In the genomic region with DNA sequence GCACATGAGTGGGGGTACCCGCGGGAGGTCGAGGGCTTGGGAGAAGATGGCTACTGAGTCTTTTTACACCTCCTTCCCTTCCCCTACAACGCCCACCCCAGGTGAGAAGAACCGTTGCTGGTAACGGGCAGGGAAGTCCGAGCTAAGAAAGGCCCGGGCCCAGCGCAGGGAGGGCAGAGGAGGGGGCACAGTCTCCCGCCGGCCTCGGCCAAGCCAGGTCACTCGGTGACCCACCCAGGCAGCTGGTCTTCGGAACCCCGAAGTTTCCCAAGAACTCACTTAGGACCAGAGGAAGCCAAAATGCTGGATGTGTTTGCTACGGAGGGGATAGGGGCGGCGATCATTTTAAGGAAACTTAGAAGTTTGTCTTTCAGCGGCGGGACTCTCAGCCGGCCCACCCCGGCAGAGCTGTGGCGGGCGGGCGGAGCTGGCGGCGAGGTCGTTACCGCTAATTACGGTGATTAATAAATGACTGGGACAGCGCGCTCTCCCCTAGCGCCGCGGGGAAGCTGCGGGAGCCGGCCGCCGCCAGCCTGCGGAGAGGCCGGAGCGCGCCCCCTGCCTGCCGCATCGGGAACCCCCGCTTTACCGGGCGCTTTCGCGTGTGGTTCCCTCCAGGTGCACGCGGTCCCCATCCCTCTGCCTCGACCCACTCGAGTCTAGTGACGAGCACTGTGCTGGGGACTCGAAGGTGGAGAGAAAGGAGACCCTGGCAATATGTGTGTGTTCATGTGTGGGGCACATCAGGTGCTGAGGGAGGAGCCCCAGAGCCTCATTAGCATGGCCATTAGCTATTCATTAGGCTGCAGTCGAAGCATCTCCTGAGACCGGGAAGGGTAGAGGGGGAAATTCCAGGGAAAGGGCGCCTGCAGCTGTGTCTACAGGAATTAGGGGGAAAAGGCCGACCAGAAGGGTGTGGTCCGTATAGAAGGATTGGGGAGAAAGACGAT, we compare ENCODE assay signal across 7 cellular contexts. TPM values are rescaled to one million over a fixed set of nuclear protein-coding genes. Genes with fewer than 3 reads are reported as not detected.
A peak's percentile ranks its signal among the peaks of the same experiment; 100 is the strongest.
DNase-seq lines count a peak whose midpoint lies in the region; ATAC-seq and TF ChIP-seq lines count a peak whose summit lies in the region.

No MANE protein-coding gene starts in this region.

- no peak overlapping the region for H3K27ac Mint-ChIP-seq in activated T-cell treated with anti-CD3 and anti-CD28 coated beads, Interleukin-2, amount 50 U/mL, for 24 hours
- no peak overlapping the region for H3K27ac Mint-ChIP-seq in neural progenitor cell

- no peaks in the 10 kb centered on the region for H3K9me2 ChIP-seq in MM.1S (replicated peaks; ENCODE audit: insufficient read depth, low read length)

- peak overlapping the region; percentile 37 for H3K4me3 Mint-ChIP-seq in activated T-cell treated with anti-CD3 and anti-CD28 coated beads, Interleukin-2, amount 50 U/mL, for 24 hours
- peak overlapping the region; percentile 81 for H3K4me3 Mint-ChIP-seq in neural progenitor cell

- peaks cover 50% of the 10 kb centered on the region for H3K4me1 Mint-ChIP-seq in activated T-cell treated with anti-CD3 and anti-CD28 coated beads, Interleukin-2, amount 50 U/mL, for 24 hours (ENCODE audit: low read depth)
- H3K4me1 Mint-ChIP-seq in neural progenitor cell: peaks cover 57% of the 10 kb centered on the region

- no peaks in the 10 kb centered on the region for H3K9me3 ChIP-seq in MM.1S (replicated peaks; ENCODE audit: insufficient read depth, low read length)
- no peaks in the 10 kb centered on the region for H3K9me3 ChIP-seq in fibroblast of lung (ENCODE audit: control insufficient read depth, insufficient read depth, low read depth, low read length)
- H3K9me3 ChIP-seq in neural progenitor cell (ENCODE audit: low read depth): no peaks in the 10 kb centered on the region

- no peaks in the 10 kb centered on the region for H4K20me1 ChIP-seq in MM.1S (ENCODE audit: insufficient read depth, low read length)
- no peaks in the 10 kb centered on the region for H4K20me1 ChIP-seq in fibroblast of lung (ENCODE audit: control insufficient read depth, extremely low read depth, insufficient read depth, low read length)
- peaks cover 34% of the 10 kb centered on the region for H4K20me1 ChIP-seq in neural progenitor cell (ENCODE audit: low read depth)

- no peaks in the 10 kb centered on the region for H3K36me3 Mint-ChIP-seq in activated T-cell treated with anti-CD3 and anti-CD28 coated beads, Interleukin-2, amount 50 U/mL, for 24 hours (ENCODE audit: low read depth)
- H3K36me3 Mint-ChIP-seq in neural progenitor cell: no peaks in the 10 kb centered on the region

- peaks cover 98% of the 10 kb centered on the region for H3K27me3 Mint-ChIP-seq in activated T-cell treated with anti-CD3 and anti-CD28 coated beads, Interleukin-2, amount 50 U/mL, for 24 hours
- peaks cover 76% of the 10 kb centered on the region for H3K27me3 Mint-ChIP-seq in neural progenitor cell (ENCODE audit: insufficient read depth, low read depth)

- H3F3A ChIP-seq in MM.1S (ENCODE audit: insufficient read depth, low read length): no peaks in the 10 kb centered on the region
- H3F3A ChIP-seq in neural progenitor cell (ENCODE audit: low read depth): peaks cover 45% of the 10 kb centered on the region

- H3K27me3 ChIP-seq in MM.1S (replicated peaks; ENCODE audit: insufficient read depth, low read length) (peaks cover 77% of the 10 kb centered on the region), fibroblast of lung (ENCODE audit: control insufficient read depth, insufficient read depth, low read length) (peaks cover 82% of the 10 kb centered on the region), neural progenitor cell (peaks cover 90% of the 10 kb centered on the region)

- peak; percentile 15 for DNase-seq in MM.1S
- peak; percentile 73 for DNase-seq in activated T-cell treated with anti-CD3 and anti-CD28 coated beads, Interleukin-2, amount 50 U/mL, for 24 hours
- peak; percentile 22 to 27 for DNase-seq in fibroblast of lung (ENCODE audit: low read depth in 2 of 2)
- DNase-seq in neural progenitor cell (ENCODE audit: low spot score): peak; percentile 83
- no peak for DNase-seq in KG1 (lab: John Stamatoyannopoulos, UW)
- DNase-seq in SHP77 treated with DMSO at 0.1 percent for 48 hours (lab: John Stamatoyannopoulos, UW): no peak

- H3K79me2 ChIP-seq in MM.1S (ENCODE audit: low read length): no peaks in the 10 kb centered on the region
- H3K79me2 ChIP-seq in fibroblast of lung (ENCODE audit: control insufficient read depth, insufficient read depth, low read length): no peaks in the 10 kb centered on the region
- H3K79me2 ChIP-seq in neural progenitor cell (ENCODE audit: low read depth): no peaks in the 10 kb centered on the region

- H3K4me3 ChIP-seq in MM.1S (ENCODE audit: low read length): no peak overlapping the region; the same call in 1 of the 2 replicates
- peak overlapping the region in 3 of 4 experiments; percentile 11 to 33 (median 27) for H3K4me3 ChIP-seq in fibroblast of lung (replicated peaks in 1 of 4; ENCODE audit: control extremely low read depth in 1 of 4, insufficient read depth in 1 of 4, low read depth in 3 of 4, low read length in 4 of 4)
- peak overlapping the region; percentile 57 for H3K4me3 ChIP-seq in neural progenitor cell

- TF ChIP-seq CTCF in MM.1S (IDR thresholded peaks at IDR 0.05; ENCODE audit: low read length) (peak; percentile 55), fibroblast of lung (conservative IDR thresholded peaks at IDR 0.05 in 1 of 2, IDR thresholded peaks at IDR 0.05 in 1 of 2; ENCODE audit: low read depth in 1 of 2, low read length in 2 of 2) (peak; percentile 59 to 66), neural progenitor cell (IDR thresholded peaks at IDR 0.05) (peak; percentile 82)

- peak overlapping the region; percentile 49 for H3K4me2 ChIP-seq in MM.1S (ENCODE audit: low read depth, low read length)
- peak overlapping the region; percentile 13 for H3K4me2 ChIP-seq in fibroblast of lung (ENCODE audit: extremely low read depth, insufficient read depth, low read length)
- H3K4me2 ChIP-seq in neural progenitor cell: peak overlapping the region; percentile 94

- H3K4me1 ChIP-seq in MM.1S (ENCODE audit: low read length): no peaks in the 10 kb centered on the region
- H3K4me1 ChIP-seq in fibroblast of lung (ENCODE audit: control insufficient read depth, extremely low read depth, insufficient read depth, low read length): peaks cover 2% of the 10 kb centered on the region
- peaks cover 58% of the 10 kb centered on the region for H3K4me1 ChIP-seq in neural progenitor cell

- H2AFZ ChIP-seq in MM.1S (ENCODE audit: low read length): 0 out of 2 replicates have a peak overlapping the region, but pooled peaks have one; percentile 19
- no peak overlapping the region for H2AFZ ChIP-seq in fibroblast of lung (ENCODE audit: low read length)
- H2AFZ ChIP-seq in neural progenitor cell (replicated peaks): peak overlapping the region; percentile 30

- ATAC-seq in GM18868 (IDR thresholded peaks at IDR 0.05; ENCODE audit: unreplicated experiment): peak; percentile 50

- no peaks in the 10 kb centered on the region for H3K36me3 ChIP-seq in MM.1S (replicated peaks; ENCODE audit: insufficient read depth, low read length)
- no peaks in the 10 kb centered on the region for H3K36me3 ChIP-seq in fibroblast of lung (ENCODE audit: control insufficient read depth, insufficient read depth, low read length)
- H3K36me3 ChIP-seq in neural progenitor cell: no peaks in the 10 kb centered on the region

- H3K9me3 Mint-ChIP-seq in activated T-cell treated with anti-CD3 and anti-CD28 coated beads, Interleukin-2, amount 50 U/mL, for 24 hours: no peaks in the 10 kb centered on the region
- H3K9me3 Mint-ChIP-seq in neural progenitor cell: no peaks in the 10 kb centered on the region

- H3K27ac ChIP-seq in MM.1S (ENCODE audit: low read length): no peak overlapping the region
- H3K27ac ChIP-seq in fibroblast of lung (ENCODE audit: insufficient read depth, low read length): no peak overlapping the region
- no peak overlapping the region for H3K27ac ChIP-seq in neural progenitor cell

- H3K9ac ChIP-seq in MM.1S (ENCODE audit: low read length) (no peak overlapping the region), fibroblast of lung (ENCODE audit: insufficient read depth, low read length) (no peak overlapping the region), neural progenitor cell (no peak overlapping the region)

RNA-seq across cellular contexts. Expression of a gene that starts 0.9 kb away (rescaled TPM):
- total RNA-seq in fibroblast of lung: 11.6 and 25.4 TPM in 2 replicates
- polyA plus RNA-seq in fibroblast of lung: 7.2 and 8.8 TPM in 2 replicates
- polyA plus RNA-seq in fibroblast of lung (2012): 11.2 and 13.3 TPM in 2 replicates
- polyA minus RNA-seq in fibroblast of lung (ENCODE audit: low replicate concordance): 11.7 and 14.9 TPM in 2 replicates
- total RNA-seq in neural progenitor cell (ENCODE audit: low replicate concordance): 12.6 and 30.7 TPM in 2 replicates

RNA-seq across cellular contexts. Expression of a gene that starts 31.5 kb away (rescaled TPM):
- total RNA-seq in fibroblast of lung (0.26 and 0.66 TPM in 2 replicates), neural progenitor cell (ENCODE audit: low replicate concordance) (not detected in 2 replicates)
- 0.45 and 0.63 TPM in 2 replicates for polyA plus RNA-seq in fibroblast of lung
- polyA plus RNA-seq in fibroblast of lung (2012): 1.8 and 3.1 TPM in 2 replicates
- 3.3 and 4.5 TPM in 2 replicates for polyA minus RNA-seq in fibroblast of lung (ENCODE audit: low replicate concordance)

RNA-seq across cellular contexts. Expression of a gene that starts 52.9 kb away (rescaled TPM):
- not detected in 2 replicates for total RNA-seq in fibroblast of lung
- polyA plus RNA-seq in fibroblast of lung: not detected in 2 replicates
- polyA plus RNA-seq in fibroblast of lung (2012): not detected in 2 replicates
- not detected in 2 replicates for polyA minus RNA-seq in fibroblast of lung (ENCODE audit: low replicate concordance)
- not detected in 2 replicates for total RNA-seq in neural progenitor cell (ENCODE audit: low replicate concordance)

Comparison
In these comparisons a context has a peak if more than half of its experiments do, and no peak if none do; other contexts are left out.
1. DNase-seq: peak in MM.1S (single experiment), activated T-cell treated with anti-CD3 and anti-CD28 coated beads, Interleukin-2, amount 50 U/mL, for 24 hours (single experiment), fibroblast of lung (2 of 2) and neural progenitor cell (single experiment); none in KG1 (single experiment) and SHP77 treated with DMSO at 0.1 percent for 48 hours (single experiment).
2. H3K4me2 ChIP-seq: peak in every context shown above with its lines; median percentile 94 in neural progenitor cell; 49 in MM.1S; 13 in fibroblast of lung.
3. Peak in every context shown above with its lines, with median percentiles within 50 percentile points of each other: CTCF ChIP-seq.